In genomic region chr2:202375611-202376408, GRCh38 we compare ENCODE assay signal across 8 cellular contexts. TPM values are rescaled to one million over a fixed set of nuclear protein-coding genes. Genes with fewer than 3 reads are reported as not detected.
DNase-seq lines count a peak whose midpoint lies in the region; ATAC-seq and TF ChIP-seq lines count a peak whose summit lies in the region.

Gene BMPR2, plus strand, starts transcription at chr2:202376327. Its CDS starts 1,148 bp downstream, at chr2:202377475.

- DNase-seq in GM12865 (ENCODE audit: low read depth): peak; percentile 90
- peak; percentile 81 to 95 (median 94) for DNase-seq in NCI-H1417 (lab: John Stamatoyannopoulos, UW)
- DNase-seq in SW480 (ENCODE audit: low spot score): peak; percentile 92
- peak; percentile 89 to 94 (median 92) for DNase-seq in adrenal gland
- peak; percentile 90 to 91 for DNase-seq in heart right ventricle
- peak; percentile 72 to 98 (median 82) for DNase-seq in posterior cingulate gyrus
- DNase-seq in type B pancreatic cell (ENCODE audit: extremely low spot score, unreplicated experiment): peak; percentile 92

- H3K9me3 ChIP-seq in adrenal gland (replicated peaks in 1 of 3) (no peaks in the 10 kb centered on the region), heart right ventricle (no peaks in the 10 kb centered on the region)

- peaks cover 17% of the 10 kb centered on the region for H3K4me1 Mint-ChIP-seq in type B pancreatic cell (ENCODE audit: unreplicated experiment)

- H3K27me3 Mint-ChIP-seq in type B pancreatic cell: no peaks in the 10 kb centered on the region

- no peaks in the 10 kb centered on the region for H3K27me3 ChIP-seq in adrenal gland
- H3K27me3 ChIP-seq in heart right ventricle: peaks cover 0 to 5% (median 0%) of the 10 kb centered on the region in 7 donors

- 0% methylated on average over 7 to 70 of the region's 70 CpGs for WGBS in adrenal gland, 4 donors
- WGBS in heart right ventricle, 2 donors: 0 to 1% methylated on average over 45 to 70 of the region's 70 CpGs

- peak; percentile 79 for ATAC-seq in HG02759 (IDR thresholded peaks at IDR 0.05; ENCODE audit: unreplicated experiment)
- peak; percentile 85 to 94 (median 90) for ATAC-seq in heart right ventricle

- TF ChIP-seq POLR2A in adrenal gland (IDR thresholded peaks at IDR 0.05): peak; percentile 83 to 94

- H3K36me3 ChIP-seq in adrenal gland (replicated peaks in 1 of 2) (no peaks in the 10 kb centered on the region), heart right ventricle (no peaks in the 10 kb centered on the region)

- H3K4me3 ChIP-seq in GM12865 (ENCODE audit: low read depth, low read length): peak within 1 kb of the TSS; percentile 87
- H3K4me3 ChIP-seq in adrenal gland: peak within 1 kb of the TSS; percentile 44 to 94 (median 85)
- peak within 1 kb of the TSS; percentile 74 to 98 (median 93) for H3K4me3 ChIP-seq in heart right ventricle

- no peaks in the 10 kb centered on the region for H3K9me3 Mint-ChIP-seq in type B pancreatic cell

- peak within 1 kb of the TSS; percentile 96 for H3K27ac Mint-ChIP-seq in type B pancreatic cell

- intact Hi-C loops in adrenal gland (cut with DNase I): loop anchor here in 1 of 2 donors (5.0 kb wide), 1 partner anchor 99 kb away; no protein-coding TSS in a partner anchor
- intact Hi-C loops in heart right ventricle (cut with DNase I): loop anchor here in 8 of 10 donors (1.0 to 10.0 kb wide), 14 partner anchors 51 to 259 kb away; partner anchors contain the start of gene FAM117B (in 1 of the 8)
- intact Hi-C loops in posterior cingulate gyrus (cut with DNase I): loop anchor here (5.0 to 10.0 kb wide), 5 partner anchors 101 to 594 kb away; partner anchors contain the start of genes ALS2, CARF, FAM117B and WDR12

- H3K36me3 Mint-ChIP-seq in type B pancreatic cell: no peaks in the 10 kb centered on the region

- no peak for TF ChIP-seq CTCF in GM12865 (IDR thresholded peaks at IDR 0.05; ENCODE audit: insufficient read depth, low read depth, low read length, missing control alignments)
- no peak for TF ChIP-seq CTCF in adrenal gland (IDR thresholded peaks at IDR 0.05)
- no peak for TF ChIP-seq CTCF in heart right ventricle (IDR thresholded peaks at IDR 0.05)
- TF ChIP-seq CTCF in type B pancreatic cell (conservative IDR thresholded peaks at IDR 0.05): no peak

- peak within 1 kb of the TSS; percentile 100 for H3K4me3 Mint-ChIP-seq in type B pancreatic cell

- H3K4me1 ChIP-seq in adrenal gland (replicated peaks in 1 of 2): peaks cover 14 to 43% of the 10 kb centered on the region in 2 donors
- H3K4me1 ChIP-seq in heart right ventricle: peaks cover 2 to 39% (median 23%) of the 10 kb centered on the region in 9 donors

- peak within 1 kb of the TSS; percentile 86 to 99 (median 96) for H3K27ac ChIP-seq in adrenal gland
- H3K27ac ChIP-seq in heart right ventricle: peak within 1 kb of the TSS; percentile 92 to 100 (median 98)

RNA-seq across cellular contexts. Expression of gene BMPR2, which starts in this region (rescaled TPM):
- total RNA-seq in adrenal gland: 100 to 1,000 TPM in 3 of 8 donors, 10 to 100 TPM in 5; 75.3 to 123 (median 96.6) TPM
- polyA plus RNA-seq in adrenal gland: 10 to 100 TPM in 2 of 3 donors, 1 to 10 TPM in 1; 7.7 to 50.6 (median 10.1) TPM
- 10 to 100 TPM; 48.5 to 89.4 (median 75.3) TPM for total RNA-seq in heart right ventricle
- 10 to 100 TPM; 10.2 to 11.4 TPM for polyA plus RNA-seq in heart right ventricle
- 32.1 and 34.8 TPM in 2 replicates for total RNA-seq in type B pancreatic cell (ENCODE audit: low replicate concordance)

Comparison
In these comparisons a context has a peak if more than half of its experiments do, and no peak if none do; other contexts are left out.
1. Peak in every context shown above with its lines: DNase-seq, ATAC-seq, H3K4me3 ChIP-seq and H3K27ac ChIP-seq.